18 cellular contexts compared by ENCODE assay signal in genomic region chr3:105851176-105851575, GRCh38.
"Had no signal": no experiment of that assay in that cellular context is flagged by ENCODE, and none has a peak within 500 bp of the region (broad histone marks: within the 10 kb centered on the region; RNA-seq: fewer than 3 reads in every experiment).

No MANE protein-coding gene starts in this region.

- H3K27ac Mint-ChIP-seq: memory B cell, nephron progenitor cell had no signal

- H3K27ac ChIP-seq: cardiac muscle cell, left lung, upper lobe of right lung had no signal

- H3K4me1 ChIP-seq: upper lobe of right lung had no signal

- H3K9me3 Mint-ChIP-seq: nephron progenitor cell had no signal

- DNase-seq: activated CD4-positive, alpha-beta T cell treated with anti-CD3 and anti-CD28 coated beads, Interleukin-2, amount 50 U/mL, for 48 hours; activated CD8-positive, alpha-beta memory T cell treated with anti-CD3 and anti-CD28 coated beads, Interleukin-2, amount 50 U/mL, for 48 hours; activated effector memory CD4-positive, alpha-beta T cell treated with Interleukin-2 at 50 U/mL for 16 hours; cortex of kidney; effector CD8-positive, alpha-beta T cell; heart right ventricle; islet precursor cell; left lung; nephron progenitor cell; SK-N-SH; spleen; stimulated activated CD4-positive, alpha-beta T cell treated with anti-CD3 and anti-CD28 coated beads, Interleukin-1b, Interleukin-23, amount 100 ng/mL, for 48 hours; stimulated activated naive CD4-positive, alpha-beta T cell treated with Interleukin-2 at 50 U/mL for 16 hours; upper lobe of right lung had no signal

- H3K27me3 ChIP-seq: cardiac muscle cell, heart right ventricle, left lung, spleen, upper lobe of right lung had no signal

- H3K4me3 Mint-ChIP-seq: memory B cell, nephron progenitor cell had no signal

- ATAC-seq: activated CD4-positive, CD25-positive, alpha-beta regulatory T cell treated with anti-CD3 and anti-CD28 coated beads, Interleukin-2, amount 50 U/mL, for 24 hours; heart right ventricle; left lung; sciatic nerve; upper lobe of right lung had no signal

- H3K4me3 ChIP-seq: cardiac muscle cell, heart right ventricle, left lung, spleen, upper lobe of right lung had no signal

- H3K9me3 ChIP-seq: heart right ventricle, left lung, SK-N-SH, spleen, upper lobe of right lung had no signal

- H3K27me3 Mint-ChIP-seq: memory B cell had no signal
